ENCODE assay signal across 8 cellular contexts in the genomic region with DNA sequence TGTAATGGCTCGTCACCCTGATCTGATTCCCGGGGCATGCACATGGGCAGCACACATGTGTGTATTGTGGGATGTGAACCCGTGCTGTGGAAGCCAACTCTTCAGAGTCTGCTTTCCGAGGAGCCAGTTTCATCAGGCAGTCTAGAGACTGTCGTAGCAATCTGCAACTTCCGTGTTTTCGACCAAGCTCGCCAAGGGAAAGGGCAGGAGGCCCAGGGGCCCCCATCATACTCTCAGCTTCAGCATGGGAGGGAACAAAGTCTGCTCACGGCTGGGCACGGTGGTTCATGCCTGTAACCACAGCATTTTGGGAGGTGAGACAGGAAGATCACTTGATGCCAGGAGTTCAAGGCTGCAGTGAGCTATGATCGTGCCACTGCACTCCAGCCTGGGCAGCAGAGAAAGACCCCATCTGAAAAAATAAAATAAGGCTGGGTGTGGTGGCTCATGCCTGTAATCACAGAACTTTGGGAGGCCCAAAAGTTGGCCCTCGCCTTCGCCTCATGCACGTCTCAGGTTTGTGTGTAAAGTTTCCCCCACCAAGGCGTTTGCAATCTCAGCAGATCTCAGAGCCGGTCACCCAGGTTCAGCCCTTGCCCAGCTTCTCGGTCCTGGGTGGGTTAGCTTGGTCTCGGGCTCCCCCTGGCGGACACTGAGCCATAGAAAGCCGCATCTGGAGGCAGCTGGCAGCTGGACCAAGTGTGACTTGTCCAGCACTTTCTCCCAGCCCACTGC. TPM values are rescaled to one million over a fixed set of nuclear protein-coding genes. Genes with fewer than 3 reads are reported as not detected.
DNase-seq lines count a peak whose midpoint lies in the region; ATAC-seq, FAIRE-seq and TF ChIP-seq lines count a peak whose summit lies in the region.

No MANE protein-coding gene starts in this region.

- H3K9me2 ChIP-seq in Loucy (replicated peaks; ENCODE audit: low read depth, low read length): no peaks in the 10 kb centered on the region

- DNase-seq in ELF-1 (ENCODE audit: low read depth, low spot score) (peak; percentile 91), SKM-1 treated with dmso at 0.1 percent for 144 hours (lab: John Stamatoyannopoulos, UW; ENCODE audit: unreplicated experiment) (peak; percentile 79), glomerular endothelial cell (ENCODE audit: extremely low read depth, low read depth, low spot score) (peak; percentile 48), pancreas (peak; percentile 83 to 99 (median 94)), tibial nerve (ENCODE audit: low spot score in 2 of 2) (peak; percentile 89 to 98)
- DNase-seq in activated naive CD4-positive, alpha-beta T cell treated with anti-CD3 and anti-CD28 coated beads, Interleukin-2, amount 10 ng/mL, durations not matched to agents 7 days and 5 days: peak; percentile 87

- no peak for TF ChIP-seq POLR2A in tibial nerve (IDR thresholded peaks at IDR 0.05)

- TF ChIP-seq CTCF in Loucy (conservative IDR thresholded peaks at IDR 0.05; ENCODE audit: low read length) (peak; percentile 86), pancreas (IDR thresholded peaks at IDR 0.05) (peak; percentile 78 to 90 (median 88)), tibial nerve (IDR thresholded peaks at IDR 0.05) (peak; percentile 81 to 94 (median 84))

- no peak overlapping the region for H3K4me3 ChIP-seq in Loucy (ENCODE audit: low read length, poor library complexity, severe bottlenecking)
- no peak overlapping the region for H3K4me3 ChIP-seq in pancreas
- H3K4me3 ChIP-seq in tibial nerve: no peak overlapping the region

- H3F3A ChIP-seq in Loucy (ENCODE audit: low read depth): no peaks in the 10 kb centered on the region

- H3K4me2 ChIP-seq in Loucy (ENCODE audit: low read depth, low read length, poor library complexity, severe bottlenecking): no peak overlapping the region

- CTCF ChIA-PET in activated naive CD4-positive, alpha-beta T cell treated with anti-CD3 and anti-CD28 coated beads, Interleukin-2, amount 10 ng/mL, durations not matched to agents 7 days and 5 days (lab: Charles Lee): interaction anchor here (0.7 to 5.8 kb wide), 30 partner anchors 11 to 437 kb away, joined by 3 to 64 read pairs (median 4); no protein-coding TSS in a partner anchor

- H3K9me3 ChIP-seq in Loucy (ENCODE audit: insufficient read depth, low read depth, low read length) (no peaks in the 10 kb centered on the region), pancreas (no peaks in the 10 kb centered on the region), tibial nerve (no peaks in the 10 kb centered on the region)

- no peak overlapping the region for H3K27ac ChIP-seq in pancreas
- H3K27ac ChIP-seq in tibial nerve: no peak overlapping the region

- H3K27me3 Mint-ChIP-seq in activated naive CD4-positive, alpha-beta T cell treated with anti-CD3 and anti-CD28 coated beads, Interleukin-2, amount 10 ng/mL, durations not matched to agents 7 days and 5 days: peaks cover 48% of the 10 kb centered on the region

- intact Hi-C loops in pancreas (cut with DNase I): loop anchor here (5.0 to 10.0 kb wide), 4 partner anchors 82 to 226 kb away; no protein-coding TSS in a partner anchor

- H3K79me2 ChIP-seq in Loucy (ENCODE audit: insufficient read depth, low read length): no peaks in the 10 kb centered on the region

- ATAC-seq in pancreas (peak; percentile 88 to 98 (median 96)), GM18511 (IDR thresholded peaks at IDR 0.05; ENCODE audit: unreplicated experiment) (no peak)

- no peak overlapping the region for H3K9ac ChIP-seq in Loucy (ENCODE audit: low read depth, low read length, poor library complexity, severe bottlenecking)

- peak in 1 of 2 donors; percentile 28 for TF ChIP-seq EP300 in tibial nerve (IDR thresholded peaks at IDR 0.05)

- H3K4me1 Mint-ChIP-seq in activated naive CD4-positive, alpha-beta T cell treated with anti-CD3 and anti-CD28 coated beads, Interleukin-2, amount 10 ng/mL, durations not matched to agents 7 days and 5 days: peaks cover 8% of the 10 kb centered on the region

- no peak overlapping the region for H3K4me3 Mint-ChIP-seq in activated naive CD4-positive, alpha-beta T cell treated with anti-CD3 and anti-CD28 coated beads, Interleukin-2, amount 10 ng/mL, durations not matched to agents 7 days and 5 days

- H3K27me3 ChIP-seq in Loucy (ENCODE audit: insufficient read depth, low read length, poor library complexity, severe bottlenecking) (no peaks in the 10 kb centered on the region), pancreas (no peaks in the 10 kb centered on the region), tibial nerve (peaks cover 0 to 11% of the 10 kb centered on the region in 2 donors)

- no peaks in the 10 kb centered on the region for H3K9me3 Mint-ChIP-seq in activated naive CD4-positive, alpha-beta T cell treated with anti-CD3 and anti-CD28 coated beads, Interleukin-2, amount 10 ng/mL, durations not matched to agents 7 days and 5 days

- H3K4me1 ChIP-seq in Loucy (ENCODE audit: insufficient read depth, low read length, poor library complexity, severe bottlenecking) (peaks cover 9% of the 10 kb centered on the region), pancreas (no peaks in the 10 kb centered on the region), tibial nerve (peaks cover 0 to 13% (median 3%) of the 10 kb centered on the region in 4 donors)

- no peak overlapping the region for H2AFZ ChIP-seq in Loucy (ENCODE audit: low read length)

- no peak overlapping the region for H3K27ac Mint-ChIP-seq in activated naive CD4-positive, alpha-beta T cell treated with anti-CD3 and anti-CD28 coated beads, Interleukin-2, amount 10 ng/mL, durations not matched to agents 7 days and 5 days

- H3K36me3 Mint-ChIP-seq in activated naive CD4-positive, alpha-beta T cell treated with anti-CD3 and anti-CD28 coated beads, Interleukin-2, amount 10 ng/mL, durations not matched to agents 7 days and 5 days: no peaks in the 10 kb centered on the region

- no peaks in the 10 kb centered on the region for H4K20me1 ChIP-seq in Loucy (ENCODE audit: insufficient read depth, low read length, poor library complexity, severe bottlenecking)

- 34 to 40% methylated on average over 20 of the region's 20 CpGs for WGBS in pancreas, 2 donors
- WGBS in tibial nerve, 2 donors: 41 to 63% methylated on average over 13 to 19 of the region's 20 CpGs

- no peak for FAIRE-seq in pancreas (lab: Jason Lieb, UNC)

- H3K36me3 ChIP-seq in Loucy (ENCODE audit: insufficient read depth, low read length) (no peaks in the 10 kb centered on the region), pancreas (no peaks in the 10 kb centered on the region), tibial nerve (no peaks in the 10 kb centered on the region)

RNA-seq across cellular contexts. Expression of a gene that starts 48.5 kb away (rescaled TPM):
- total RNA-seq in glomerular endothelial cell: 6.2 and 8.1 TPM in 2 replicates
- total RNA-seq in pancreas: 1 to 10 TPM; 1.1 to 2.0 (median 1.6) TPM
- polyA plus RNA-seq in pancreas: 1 to 10 TPM; 1.5 to 2.9 TPM
- total RNA-seq in tibial nerve: 10 to 100 TPM in 1 of 4 donors, 1 to 10 TPM in 3; 5.4 to 10.2 (median 6.8) TPM
